In genomic region chr7:37592366-37592765, GRCh38 we compare ENCODE assay signal across 21 cellular contexts.
"Had no signal": no experiment of that assay in that cellular context is flagged by ENCODE, and none has a peak within 500 bp of the region (broad histone marks: within the 10 kb centered on the region; RNA-seq: fewer than 3 reads in every experiment).

No MANE protein-coding gene starts in this region.

- H3K27me3 ChIP-seq: gastroesophageal sphincter, heart left ventricle, right lobe of liver had no signal

- DNase-seq: activated CD4-positive, alpha-beta T cell treated with anti-CD3 and anti-CD28 coated beads for 36 hours; activated CD4-positive, CD25-positive, alpha-beta regulatory T cell; activated CD8-positive, alpha-beta memory T cell treated with anti-CD3 and anti-CD28 coated beads, Interleukin-2, amount 10 ng/mL, durations not matched to agents 7 days and 5 days; activated CD8-positive, alpha-beta T cell treated with anti-CD3 and anti-CD28 coated beads, Interleukin-2, amount 10 ng/mL, durations not matched to agents 7 days and 5 days; activated T-cell treated with anti-CD3 and anti-CD28 coated beads, Interleukin-2, amount 50 U/mL, for 48 hours; dorsolateral prefrontal cortex; effector memory CD4-positive, alpha-beta T cell; heart left ventricle; hypothalamus; immature natural killer cell; lower lobe of right lung; mesendoderm; posterior cingulate gyrus; right lobe of liver; stimulated activated CD4-positive, alpha-beta T cell treated with anti-CD3 and anti-CD28 coated beads, Interleukin-2, amount 100 ng/mL, for 48 hours; stimulated activated naive CD8-positive, alpha-beta T cell treated with anti-CD3 and anti-CD28 coated beads, Interleukin-15, Interleukin-2, amounts not matched to agents 100 U/mL and 50 U/mL, for 24 hours; trophoblast cell had no signal

- FAIRE-seq: colon, urothelium cell line had no signal

- H3K9me3 ChIP-seq: lower lobe of right lung, right lobe of liver, thoracic aorta had no signal

- H3K4me3 ChIP-seq: dorsolateral prefrontal cortex, gastroesophageal sphincter, heart left ventricle, lower lobe of right lung, right lobe of liver, thoracic aorta had no signal

- H3K36me3 ChIP-seq: gastroesophageal sphincter, heart left ventricle, lower lobe of right lung, right lobe of liver, thoracic aorta had no signal

- H3K4me1 ChIP-seq: gastroesophageal sphincter, heart left ventricle, lower lobe of right lung, right lobe of liver had no signal

- H3K27ac ChIP-seq: dorsolateral prefrontal cortex, gastroesophageal sphincter, heart left ventricle, lower lobe of right lung, right lobe of liver, thoracic aorta had no signal
